ENCODE assay signal across 1 cellular context in the genomic region with DNA sequence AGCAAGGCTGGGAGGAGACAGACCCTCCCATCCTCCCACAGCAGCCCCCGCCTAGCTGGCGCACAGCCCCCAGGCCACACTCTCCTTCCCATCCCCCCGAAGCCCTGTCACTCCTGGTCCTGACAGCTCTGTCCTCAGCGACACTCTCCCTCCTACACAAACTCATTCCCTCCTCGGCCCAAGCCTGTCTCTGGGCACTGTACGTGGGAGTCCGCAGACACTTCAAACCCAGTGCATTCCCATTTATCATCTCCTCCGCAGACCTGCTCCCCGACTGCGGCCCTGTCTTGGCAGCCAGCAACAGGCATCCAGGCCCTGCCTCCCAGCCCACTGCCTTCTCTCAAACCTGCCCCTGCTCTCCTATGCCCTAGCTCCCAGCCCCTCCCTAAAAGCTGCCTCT.
TF ChIP-seq lines count a peak whose summit lies in the region.

No MANE protein-coding gene starts in this region.

TF ChIP-seq in IMR-90, 13 proteins besides CTCF, POLR2A, EP300 and RAD21:
- TF ChIP-seq, protein P1, sequence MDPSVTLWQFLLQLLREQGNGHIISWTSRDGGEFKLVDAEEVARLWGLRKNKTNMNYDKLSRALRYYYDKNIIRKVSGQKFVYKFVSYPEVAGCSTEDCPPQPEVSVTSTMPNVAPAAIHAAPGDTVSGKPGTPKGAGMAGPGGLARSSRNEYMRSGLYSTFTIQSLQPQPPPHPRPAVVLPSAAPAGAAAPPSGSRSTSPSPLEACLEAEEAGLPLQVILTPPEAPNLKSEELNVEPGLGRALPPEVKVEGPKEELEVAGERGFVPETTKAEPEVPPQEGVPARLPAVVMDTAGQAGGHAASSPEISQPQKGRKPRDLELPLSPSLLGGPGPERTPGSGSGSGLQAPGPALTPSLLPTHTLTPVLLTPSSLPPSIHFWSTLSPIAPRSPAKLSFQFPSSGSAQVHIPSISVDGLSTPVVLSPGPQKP (IDR thresholded peaks at IDR 0.05; ENCODE audit: borderline replicate concordance, low read depth, low read length), result no peak
- TF ChIP-seq SMC3 (IDR thresholded peaks at IDR 0.05; ENCODE audit: low read depth, low read length), result no peak
- TF ChIP-seq MAZ (IDR thresholded peaks at IDR 0.05; ENCODE audit: borderline replicate concordance, low read depth, low read length), result no peak
- TF ChIP-seq FOS (IDR thresholded peaks at IDR 0.05; ENCODE audit: low read depth, low read length), result no peak
- TF ChIP-seq, protein P2, sequence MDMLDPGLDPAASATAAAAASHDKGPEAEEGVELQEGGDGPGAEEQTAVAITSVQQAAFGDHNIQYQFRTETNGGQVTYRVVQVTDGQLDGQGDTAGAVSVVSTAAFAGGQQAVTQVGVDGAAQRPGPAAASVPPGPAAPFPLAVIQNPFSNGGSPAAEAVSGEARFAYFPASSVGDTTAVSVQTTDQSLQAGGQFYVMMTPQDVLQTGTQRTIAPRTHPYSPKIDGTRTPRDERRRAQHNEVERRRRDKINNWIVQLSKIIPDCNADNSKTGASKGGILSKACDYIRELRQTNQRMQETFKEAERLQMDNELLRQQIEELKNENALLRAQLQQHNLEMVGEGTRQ (IDR thresholded peaks at IDR 0.05; ENCODE audit: low read depth, low read length), result no peak
- no peak for TF ChIP-seq BHLHE40 (IDR thresholded peaks at IDR 0.05; ENCODE audit: low read depth, low read length)
- no peak for TF ChIP-seq NFE2L2 (IDR thresholded peaks at IDR 0.05; ENCODE audit: low read depth, low read length)
- TF ChIP-seq CEBPB (IDR thresholded peaks at IDR 0.05; ENCODE audit: low read depth, low read length), result no peak
- TF ChIP-seq MXI1 (IDR thresholded peaks at IDR 0.05; ENCODE audit: borderline replicate concordance, low read depth, low read length), result no peak
- TF ChIP-seq RCOR1 (IDR thresholded peaks at IDR 0.05; ENCODE audit: insufficient replicate concordance, low read length), result no peak
- TF ChIP-seq MAFK (IDR thresholded peaks at IDR 0.05; ENCODE audit: low read depth, low read length), result no peak
TF ChIP-seq in IMR-90: peak in this region for 0.
